ENCODE assay signal across 16 cellular contexts in genomic region chr12:52521581-52522266, GRCh38. TPM values are rescaled to one million over a fixed set of nuclear protein-coding genes. Genes with fewer than 3 reads are reported as not detected.
DNase-seq lines count a peak whose midpoint lies in the region; ATAC-seq and TF ChIP-seq lines count a peak whose summit lies in the region.
"Had no signal": no experiment of that assay in that cellular context is flagged by ENCODE, and none has a peak within 500 bp of the region (broad histone marks: within the 10 kb centered on the region; RNA-seq: fewer than 3 reads in every experiment).

No MANE protein-coding gene starts in this region.

- H3K27ac ChIP-seq in HCT116 (ENCODE audit: low read depth, low read length) = peak overlapping the region; percentile 55
- no peak overlapping the region for H3K27ac ChIP-seq in esophagus muscularis mucosa (replicated peaks in 1 of 4)
- H3K27ac ChIP-seq in skin epidermis = peak overlapping the region in 20 of 21 experiments; percentile 28 to 92 (median 77)

- H3K4me3 ChIP-seq in HCT116 (replicated peaks in 1 of 2; ENCODE audit: low read depth in 1 of 2, low read length in 2 of 2) = peak overlapping the region in 1 of 2 experiments; percentile 37; a peak in 2 of 4 replicates
- H3K4me3 ChIP-seq in esophagus muscularis mucosa = no peak overlapping the region
- peak overlapping the region in 4 of 7 experiments; percentile 1 to 27 (median 7) for H3K4me3 ChIP-seq in skin epidermis

- 0 out of 6 replicates have a peak, but pooled peaks of 1 of the 3 experiments have one; percentile 3 for TF ChIP-seq CTCF in HCT116 (IDR thresholded peaks at IDR 0.05 in 2 of 3, conservative IDR thresholded peaks at IDR 0.05 in 1 of 3; ENCODE audit: borderline replicate concordance in 1 of 3, insufficient read depth in 1 of 3, low read depth in 2 of 3, low read length in 2 of 3)
- no peak for TF ChIP-seq CTCF in esophagus muscularis mucosa (IDR thresholded peaks at IDR 0.05)

- no peak for TF ChIP-seq EP300 in esophagus muscularis mucosa (IDR thresholded peaks at IDR 0.05)

- H3K4me1 ChIP-seq in HCT116 (ENCODE audit: control insufficient read depth in 1 of 2, insufficient read depth in 2 of 2, low read length in 2 of 2) (peaks cover 34 to 61% of the 10 kb centered on the region in 2 experiments), esophagus muscularis mucosa (peaks cover 0 to 7% (median 0%) of the 10 kb centered on the region in 4 donors)

- TF ChIP-seq RAD21 in HCT116 (IDR thresholded peaks at IDR 0.05; ENCODE audit: low read depth) = no peak

- H3K36me3 ChIP-seq in HCT116 (ENCODE audit: control insufficient read depth in 1 of 2, insufficient read depth in 2 of 2, low read length in 2 of 2) (no peaks in the 10 kb centered on the region), esophagus muscularis mucosa (no peaks in the 10 kb centered on the region)

- H3K27me3 ChIP-seq in HCT116 (ENCODE audit: insufficient read depth, low read length) = no peaks in the 10 kb centered on the region
- peaks cover 0 to 6% (median 0%) of the 10 kb centered on the region in 4 donors for H3K27me3 ChIP-seq in esophagus muscularis mucosa

- CTCF ChIA-PET in HCT116 (lab: Charles Lee) = interaction anchor here (1.1 to 2.0 kb wide), 2 partner anchors 126 to 349 kb away, joined by 7 read pairs; no protein-coding TSS in a partner anchor

- peak overlapping the region; percentile 96 for H2AFZ ChIP-seq in HCT116 (ENCODE audit: low read depth, low read length, poor library complexity, severe bottlenecking)

- POLR2A ChIA-PET in HCT116 (lab: Charles Lee) = interaction anchor here (0.6 to 2.1 kb wide), 2 partner anchors 15 to 375 kb away, joined by 3 to 5 read pairs; no protein-coding TSS in a partner anchor

- WGBS in esophagus muscularis mucosa = 74% methylated on average over 10 of the region's 10 CpGs

- RAD21 ChIA-PET in HCT116 (lab: Charles Lee; ENCODE audit: low non-redundant PET in 1 of 2, low total read pairs in 2 of 2, uncharacterized antibody in 2 of 2, unreplicated experiment in 2 of 2) = no interaction called here

- BruUV-seq in HCT116 (replicated peaks; lab: Mats Ljungman, UMichigan) = no TSS peak

- peak overlapping the region; percentile 73 for H3K4me2 ChIP-seq in HCT116 (ENCODE audit: low read length)

- intact Hi-C loops in HCT116 (cut with micrococcal nuclease) = no loop called here
- intact Hi-C loops in esophagus muscularis mucosa (cut with DNase I) = no loop called here

- TF ChIP-seq POLR2A in HCT116 (IDR thresholded peaks at IDR 0.05; ENCODE audit: borderline replicate concordance, extremely low read depth, insufficient read depth, insufficient read length) = no peak
- TF ChIP-seq POLR2A in esophagus muscularis mucosa (IDR thresholded peaks at IDR 0.05; ENCODE audit: low read depth) = no peak

- no peaks in the 10 kb centered on the region for H4K20me1 ChIP-seq in HCT116 (ENCODE audit: insufficient read depth)

- H3K9me2 ChIP-seq in HCT116 (ENCODE audit: insufficient read depth) = no peaks in the 10 kb centered on the region

- peak overlapping the region; percentile 49 for H3K9ac ChIP-seq in HCT116 (ENCODE audit: low read length)

- peak; percentile 44 for ATAC-seq in HCT116
- ATAC-seq: left colon; stimulated activated naive CD8-positive, alpha-beta T cell treated with anti-CD3 and anti-CD28 coated beads, Interleukin-15, amount 100 ng/mL, for 72 hours had no signal

- no peak for DNase-seq in HCT116 (ENCODE audit: low read depth, low spot score)
- DNase-seq in RPMI7951 (ENCODE audit: low read depth) = peak; percentile 46
- DNase-seq in esophagus muscularis mucosa (ENCODE audit: extremely low spot score) = peak; percentile 89
- DNase-seq in NCI-H1436 treated with DMSO at 0.1 percent for 48 hours (lab: John Stamatoyannopoulos, UW) = no peak
- DNase-seq in COLO668 (lab: John Stamatoyannopoulos, UW; ENCODE audit: unreplicated experiment) = no peak
- no peak for DNase-seq in hepatic stellate cell (ENCODE audit: low spot score)
- DNase-seq: activated CD4-positive, alpha-beta T cell treated with anti-CD3 and anti-CD28 coated beads for 1 hour; activated gamma-delta T cell treated with Interleukin-2 at 50 U/mL for 16 hours; cerebellar nuclear complex; foreskin melanocyte; left colon; NCI-H748 treated with DMSO at 0.1 percent for 48 hours; occipital lobe; stimulated activated CD4-positive, alpha-beta T cell treated with anti-CD3 and anti-CD28 coated beads, Interleukin-4, amount 100 ng/mL, for 1 hour; stimulated activated naive CD8-positive, alpha-beta T cell treated with anti-CD3 and anti-CD28 coated beads, Interleukin-15, amount 100 ng/mL, for 72 hours had no signal

- H3K79me2 ChIP-seq in HCT116 (ENCODE audit: insufficient read depth, low read length) = no peaks in the 10 kb centered on the region

- H3K9me3 ChIP-seq in HCT116 (ENCODE audit: control insufficient read depth in 1 of 2, insufficient read depth in 1 of 2, low read depth in 1 of 2, low read length in 2 of 2) (no peaks in the 10 kb centered on the region), esophagus muscularis mucosa (no peaks in the 10 kb centered on the region)

TF ChIP-seq in HCT116, 20 proteins besides CTCF, POLR2A, EP300 and RAD21:
- TF ChIP-seq, protein P1, sequence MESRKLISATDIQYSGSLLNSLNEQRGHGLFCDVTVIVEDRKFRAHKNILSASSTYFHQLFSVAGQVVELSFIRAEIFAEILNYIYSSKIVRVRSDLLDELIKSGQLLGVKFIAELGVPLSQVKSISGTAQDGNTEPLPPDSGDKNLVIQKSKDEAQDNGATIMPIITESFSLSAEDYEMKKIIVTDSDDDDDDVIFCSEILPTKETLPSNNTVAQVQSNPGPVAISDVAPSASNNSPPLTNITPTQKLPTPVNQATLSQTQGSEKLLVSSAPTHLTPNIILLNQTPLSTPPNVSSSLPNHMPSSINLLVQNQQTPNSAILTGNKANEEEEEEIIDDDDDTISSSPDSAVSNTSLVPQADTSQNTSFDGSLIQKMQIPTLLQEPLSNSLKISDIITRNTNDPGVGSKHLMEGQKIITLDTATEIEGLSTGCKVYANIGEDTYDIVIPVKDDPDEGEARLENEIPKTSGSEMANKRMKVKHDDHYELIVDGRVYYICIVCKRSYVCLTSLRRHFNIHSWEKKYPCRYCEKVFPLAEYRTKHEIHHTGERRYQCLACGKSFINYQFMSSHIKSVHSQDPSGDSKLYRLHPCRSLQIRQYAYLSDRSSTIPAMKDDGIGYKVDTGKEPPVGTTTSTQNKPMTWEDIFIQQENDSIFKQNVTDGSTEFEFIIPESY (IDR thresholded peaks at IDR 0.05; ENCODE audit: extremely low read depth, insufficient replicate concordance, low read length) = no peak
- TF ChIP-seq ZFX (IDR thresholded peaks at IDR 0.05) = no peak
- no peak for TF ChIP-seq ELF1 (IDR thresholded peaks at IDR 0.05; ENCODE audit: borderline replicate concordance, low read depth)
- 0 out of 2 replicates have a peak, but pooled peaks have one; percentile 14 for TF ChIP-seq CBX3 (IDR thresholded peaks at IDR 0.05; ENCODE audit: low read depth)
TF ChIP-seq in HCT116: peak in this region for 1.

RNA-seq across cellular contexts. Expression of gene KRT5, which starts 1.5 kb away (rescaled TPM):
- total RNA-seq in HCT116 (2021; ENCODE audit: unreplicated experiment) (0.44 TPM), esophagus muscularis mucosa (1 to 10 TPM in 1 of 4 donors, under 1 TPM in 1, not detected in 2; 0.46 to 1.2 TPM)
- polyA plus RNA-seq in HCT116 (2012) = 0.25 TPM in 1 of 2 replicates, not detected in the other
- not detected in 2 replicates for total RNA-seq in RPMI7951 (2014; rRNA removed; shearing (Covaris generic))

RNA-seq across cellular contexts. Expression of gene KRT6A, which starts 28.7 kb away (rescaled TPM):
- total RNA-seq in HCT116 (2021; ENCODE audit: unreplicated experiment) = 0.66 TPM
- polyA plus RNA-seq in HCT116 (2012) = 0.61 and 0.90 TPM in 2 replicates
- total RNA-seq in RPMI7951 (2014; rRNA removed; shearing (Covaris generic)) = not detected in 2 replicates
- total RNA-seq in esophagus muscularis mucosa = 1 to 10 TPM in 1 of 4 donors, not detected in 3; 5.4 TPM
- total RNA-seq: left colon had no signal

RNA-seq across cellular contexts. Expression of gene KRT71, which starts 31.2 kb away (rescaled TPM):
- total RNA-seq in HCT116 (2021; ENCODE audit: unreplicated experiment) = not detected
- polyA plus RNA-seq in HCT116 (2012) = not detected in 2 replicates
- not detected in 2 replicates for total RNA-seq in RPMI7951 (2014; rRNA removed; shearing (Covaris generic))
- not detected for total RNA-seq in esophagus muscularis mucosa
- total RNA-seq: left colon, occipital lobe had no signal

RNA-seq across cellular contexts. Expression of gene KRT6C, which starts 48.1 kb away (rescaled TPM):
- total RNA-seq in HCT116 (2021; ENCODE audit: unreplicated experiment) (not detected), esophagus muscularis mucosa (not detected)
- 0.04 TPM in 1 of 2 replicates, not detected in the other for polyA plus RNA-seq in HCT116 (2012)
- not detected in 2 replicates for total RNA-seq in RPMI7951 (2014; rRNA removed; shearing (Covaris generic))
- total RNA-seq: left colon, occipital lobe had no signal

RNA-seq across cellular contexts. Expression of gene KRT74, which starts 51.9 kb away (rescaled TPM):
- total RNA-seq in HCT116 (2021; ENCODE audit: unreplicated experiment) (not detected), esophagus muscularis mucosa (not detected)
- not detected in 2 replicates for polyA plus RNA-seq in HCT116 (2012)
- total RNA-seq in RPMI7951 (2014; rRNA removed; shearing (Covaris generic)) = not detected in 2 replicates
- total RNA-seq: left colon, occipital lobe had no signal

Comparison
In these comparisons a context has a peak if more than half of its experiments do, and no peak if none do; other contexts are left out.
1. DNase-seq: peak in RPMI7951 (single experiment) and esophagus muscularis mucosa (single experiment); none in HCT116 (single experiment), NCI-H1436 treated with DMSO at 0.1 percent for 48 hours (single experiment), COLO668 (single experiment) and hepatic stellate cell (single experiment).
2. H3K27ac ChIP-seq: peak in HCT116 (single experiment) and skin epidermis (20 of 21); none in esophagus muscularis mucosa (0 of 4).
3. H3K4me3 ChIP-seq: peak in skin epidermis (4 of 7); none in esophagus muscularis mucosa (0 of 4).